In genomic region chr14:59511916-59512530, GRCh38 we compare ENCODE assay signal across 8 cellular contexts. TPM values are rescaled to one million over a fixed set of nuclear protein-coding genes. Genes with fewer than 3 reads are reported as not detected.
A peak's percentile ranks its signal among the peaks of the same experiment; 100 is the strongest.
DNase-seq lines count a peak whose midpoint lies in the region; ATAC-seq and TF ChIP-seq lines count a peak whose summit lies in the region.

No MANE protein-coding gene starts in this region.

- 39 to 51% methylated on average over 4 of the region's 4 CpGs for WGBS in GM23248 (ENCODE audit: low coverage in 1 of 2, low lambda C conversion rate in 2 of 2, missing lambda C conversion rate in 2 of 2), 2 experiments

- peaks cover 0 to 3% of the 10 kb centered on the region in 2 donors for H3K9me3 Mint-ChIP-seq in activated naive CD4-positive, alpha-beta T cell treated with anti-CD3 and anti-CD28 coated beads, Interleukin-2, amount 50 U/mL, for 72 hours

- H3K4me2 ChIP-seq in GM23248 (ENCODE audit: unreplicated experiment), result no peak overlapping the region

- H3K27ac ChIP-seq in GM23248 (no peak overlapping the region), RWPE2 (ENCODE audit: poor library complexity, severe bottlenecking) (no peak overlapping the region)

- peak; percentile 44 for TF ChIP-seq CTCF in RWPE2 (IDR thresholded peaks at IDR 0.05; ENCODE audit: poor library complexity, severe bottlenecking)

- no peak overlapping the region for H3K9ac ChIP-seq in GM23248

- H3K4me3 ChIP-seq in GM23248 (no peak overlapping the region), RWPE2 (ENCODE audit: severe bottlenecking) (no peak overlapping the region)

- ATAC-seq in RWPE2 (ENCODE audit: low read depth) (no peak; the same call in 2 of the 3 replicates), GM19455 (IDR thresholded peaks at IDR 0.05; ENCODE audit: unreplicated experiment) (no peak), HG03097 (IDR thresholded peaks at IDR 0.05; ENCODE audit: low FRiP score, unreplicated experiment) (no peak), GM18873 (IDR thresholded peaks at IDR 0.05; ENCODE audit: low FRiP score, unreplicated experiment) (no peak)
- ATAC-seq in activated naive CD4-positive, alpha-beta T cell treated with anti-CD3 and anti-CD28 coated beads, Interleukin-2, amount 50 U/mL, for 72 hours, result no peak

- no peak overlapping the region for H3K27ac Mint-ChIP-seq in activated naive CD4-positive, alpha-beta T cell treated with anti-CD3 and anti-CD28 coated beads, Interleukin-2, amount 50 U/mL, for 72 hours

- H3K27me3 ChIP-seq in GM23248 (replicated peaks; ENCODE audit: insufficient read depth) (no peaks in the 10 kb centered on the region), RWPE2 (ENCODE audit: insufficient read depth, poor library complexity, severe bottlenecking) (no peaks in the 10 kb centered on the region)

- H3F3A ChIP-seq in GM23248 (ENCODE audit: insufficient read depth), result no peaks in the 10 kb centered on the region

- H3K9me2 ChIP-seq in GM23248 (ENCODE audit: insufficient read depth), result no peaks in the 10 kb centered on the region

- no peaks in the 10 kb centered on the region for H3K79me2 ChIP-seq in GM23248 (ENCODE audit: insufficient read depth)

- H3K4me1 ChIP-seq in GM23248 (ENCODE audit: insufficient read depth) (no peaks in the 10 kb centered on the region), RWPE2 (ENCODE audit: insufficient read depth, poor library complexity, severe bottlenecking) (no peaks in the 10 kb centered on the region)

- H4K20me1 ChIP-seq in GM23248 (ENCODE audit: insufficient read depth), result no peaks in the 10 kb centered on the region

- H3K36me3 Mint-ChIP-seq in activated naive CD4-positive, alpha-beta T cell treated with anti-CD3 and anti-CD28 coated beads, Interleukin-2, amount 50 U/mL, for 72 hours, result peaks cover 0 to 8% of the 10 kb centered on the region in 2 donors

- no peaks in the 10 kb centered on the region for H3K36me3 ChIP-seq in GM23248 (ENCODE audit: low read depth)
- no peaks in the 10 kb centered on the region for H3K36me3 ChIP-seq in RWPE2 (ENCODE audit: low read depth)

- no peaks in the 10 kb centered on the region for H3K9me3 ChIP-seq in GM23248 (ENCODE audit: low read depth)
- peaks cover 2% of the 10 kb centered on the region for H3K9me3 ChIP-seq in RWPE2 (ENCODE audit: severe bottlenecking)

- no peak overlapping the region for H2AFZ ChIP-seq in GM23248

- DNase-seq in COLO668 (lab: John Stamatoyannopoulos, UW; ENCODE audit: unreplicated experiment) (peak; percentile 53), GM23248 (peak; percentile 7), RWPE2 (ENCODE audit: low spot score) (no peak), iPS DF 19.7 (ENCODE audit: low read depth, low spot score) (peak; percentile 7)
- DNase-seq in activated naive CD4-positive, alpha-beta T cell treated with anti-CD3 and anti-CD28 coated beads, Interleukin-2, amount 50 U/mL, for 72 hours (ENCODE audit: low spot score in 2 of 2), result no peak

- in situ Hi-C loops in GM23248 (cut with MboI), result no loop called here

RNA-seq across cellular contexts. Expression of gene JKAMP, which starts 27.7 kb away (rescaled TPM):
- total RNA-seq in GM23248 (2014; rRNA removed; shearing (Covaris generic)), result 120 and 197 TPM in 2 replicates
- polyA plus RNA-seq in GM23248 (2016; fragmentation: Nextera tagmentation; extraction: Ambion mirVana), result 89.2 and 93.4 TPM in 2 replicates
- total RNA-seq in activated naive CD4-positive, alpha-beta T cell treated with anti-CD3 and anti-CD28 coated beads, Interleukin-2, amount 50 U/mL, for 72 hours, result 10 to 100 TPM; 23.5 to 25.0 TPM

RNA-seq across cellular contexts. Expression of gene L3HYPDH, which starts 27.8 kb away (rescaled TPM):
- 65.1 and 89.2 TPM in 2 replicates for total RNA-seq in GM23248 (2014; rRNA removed; shearing (Covaris generic))
- 68.9 and 69.3 TPM in 2 replicates for polyA plus RNA-seq in GM23248 (2016; fragmentation: Nextera tagmentation; extraction: Ambion mirVana)
- 10 to 100 TPM in 1 of 2 donors, 1 to 10 TPM in 1; 6.4 to 16.2 TPM for total RNA-seq in activated naive CD4-positive, alpha-beta T cell treated with anti-CD3 and anti-CD28 coated beads, Interleukin-2, amount 50 U/mL, for 72 hours

RNA-seq across cellular contexts. Expression of gene GPR135, which starts 46.8 kb away (rescaled TPM):
- 2.6 and 5.8 TPM in 2 replicates for total RNA-seq in GM23248 (2014; rRNA removed; shearing (Covaris generic))
- 1.3 and 1.5 TPM in 2 replicates for polyA plus RNA-seq in GM23248 (2016; fragmentation: Nextera tagmentation; extraction: Ambion mirVana)
- total RNA-seq in activated naive CD4-positive, alpha-beta T cell treated with anti-CD3 and anti-CD28 coated beads, Interleukin-2, amount 50 U/mL, for 72 hours, result 1 to 10 TPM; 1.6 to 2.1 TPM

Comparison
In these comparisons a context has a peak if more than half of its experiments do, and no peak if none do; other contexts are left out.
1. DNase-seq: peak in COLO668 (single experiment), GM23248 (single experiment) and iPS DF 19.7 (single experiment); none in RWPE2 (single experiment) and activated naive CD4-positive, alpha-beta T cell treated with anti-CD3 and anti-CD28 coated beads, Interleukin-2, amount 50 U/mL, for 72 hours (0 of 2).